Comparison of ENCODE assay signal across 20 cellular contexts in genomic region chr2:162030363-162030762, GRCh38. TPM values are rescaled to one million over a fixed set of nuclear protein-coding genes. Genes with fewer than 3 reads are reported as not detected.
DNase-seq lines count a peak whose midpoint lies in the region; ATAC-seq and TF ChIP-seq lines count a peak whose summit lies in the region.
"Had no signal": no experiment of that assay in that cellular context is flagged by ENCODE, and none has a peak within 500 bp of the region (broad histone marks: within the 10 kb centered on the region; RNA-seq: fewer than 3 reads in every experiment).

No MANE protein-coding gene starts in this region.

- H3K27me3 Mint-ChIP-seq in H9 (ENCODE audit: low read depth) (no peaks in the 10 kb centered on the region), HFFc6 (ENCODE audit: insufficient read depth) (peaks cover 2% of the 10 kb centered on the region), nephron progenitor cell (ENCODE audit: low read depth, poor library complexity) (no peaks in the 10 kb centered on the region)
- H3K27me3 Mint-ChIP-seq: CD4-positive, alpha-beta memory T cell; IgD-negative memory B cell had no signal

- WGBS in H9 (ENCODE audit: extremely low coverage, insufficient read length, low lambda C conversion rate) = no CpG with 5 or more reads among the region's 5 CpGs

- no peaks in the 10 kb centered on the region for H3K9me3 ChIP-seq in H9 (ENCODE audit: control insufficient read depth, low read depth, low read length)
- H3K9me3 ChIP-seq: Caco-2, SJSA1 had no signal

- H3K4me3 Mint-ChIP-seq in H9 (no peak overlapping the region), HFFc6 (no peak overlapping the region), nephron progenitor cell (no peak overlapping the region)
- H3K4me3 Mint-ChIP-seq: IgD-negative memory B cell had no signal

- H3K9me3 Mint-ChIP-seq in H9 (no peaks in the 10 kb centered on the region), HFFc6 (no peaks in the 10 kb centered on the region), nephron progenitor cell (no peaks in the 10 kb centered on the region)
- H3K9me3 Mint-ChIP-seq: CD4-positive, alpha-beta memory T cell; IgD-negative memory B cell had no signal

- no peak overlapping the region for H4K91ac ChIP-seq in H9 (ENCODE audit: insufficient read length, low read depth, low read length)

- peak overlapping the region in 1 of 3 experiments; percentile 42; a peak in 2 of 7 replicates for H3K27ac Mint-ChIP-seq in H9
- H3K27ac Mint-ChIP-seq in HFFc6 = no peak overlapping the region
- no peak overlapping the region for H3K27ac Mint-ChIP-seq in nephron progenitor cell
- H3K27ac Mint-ChIP-seq: IgD-negative memory B cell had no signal

- H3K4me1 Mint-ChIP-seq in H9 (peaks cover 24 to 27% of the 10 kb centered on the region in 2 experiments), HFFc6 (ENCODE audit: low read depth) (peaks cover 38% of the 10 kb centered on the region), nephron progenitor cell (peaks cover 58% of the 10 kb centered on the region)
- H3K4me1 Mint-ChIP-seq: IgD-negative memory B cell had no signal

- H2AK5ac ChIP-seq in H9 (ENCODE audit: insufficient read length, low read length) = no peak overlapping the region

- no peak overlapping the region for H3K23ac ChIP-seq in H9 (ENCODE audit: insufficient read length, low read depth, low read length)

- no peak overlapping the region for H2BK120ac ChIP-seq in H9 (ENCODE audit: low read depth, low read length, poor library complexity, severe bottlenecking)

- H3K14ac ChIP-seq in H9 (ENCODE audit: insufficient read depth, low read length) = 0 out of 2 replicates have a peak overlapping the region, but pooled peaks have one; percentile 46

- ATAC-seq in foreskin keratinocyte (peak; percentile 10), GM19452 (IDR thresholded peaks at IDR 0.05; ENCODE audit: unreplicated experiment) (no peak)

- H3K23me2 ChIP-seq in H9 (ENCODE audit: insufficient read length, low read depth, low read length, poor library complexity, severe bottlenecking) = no peaks in the 10 kb centered on the region

- H3K36me3 Mint-ChIP-seq in H9 (ENCODE audit: insufficient read depth in 1 of 3, low read depth in 3 of 3) = peaks cover 0 to 4% (median 0%) of the 10 kb centered on the region in 3 experiments; a peak in 1 of 7 replicates
- H3K36me3 Mint-ChIP-seq in HFFc6 (ENCODE audit: low read depth) = peaks cover 34% of the 10 kb centered on the region
- no peaks in the 10 kb centered on the region for H3K36me3 Mint-ChIP-seq in nephron progenitor cell (ENCODE audit: low read depth)
- H3K36me3 Mint-ChIP-seq: IgD-negative memory B cell had no signal

- H3K27ac ChIP-seq in C4-2B = peak overlapping the region; percentile 51; the same call in 1 of the 2 replicates
- no peak overlapping the region for H3K27ac ChIP-seq in H9 (ENCODE audit: insufficient read length, low read depth, low read length)
- no peak overlapping the region for H3K27ac ChIP-seq in foreskin keratinocyte
- H3K27ac ChIP-seq: SJSA1 had no signal

- H3K9ac ChIP-seq in H9 (ENCODE audit: extremely low read depth, insufficient read length, low read length) = no peak overlapping the region

- no peak overlapping the region for H2AFZ ChIP-seq in H9 (ENCODE audit: low read length)

- no peak overlapping the region for H2BK20ac ChIP-seq in H9 (ENCODE audit: low read depth, low read length, poor library complexity, severe bottlenecking)

- H3K4me2 ChIP-seq in H9 (ENCODE audit: insufficient read depth, insufficient read length, low read length) = no peak overlapping the region

- H3K27me3 ChIP-seq in H9 (ENCODE audit: insufficient read depth, low read length) (no peaks in the 10 kb centered on the region), foreskin keratinocyte (no peaks in the 10 kb centered on the region)

- no peak overlapping the region for H3K56ac ChIP-seq in H9 (ENCODE audit: insufficient read length, low read depth, low read length)

- H4K8ac ChIP-seq in H9 (replicated peaks; ENCODE audit: insufficient read length, low read depth, low read length) = no peak overlapping the region

- H3K18ac ChIP-seq in H9 (ENCODE audit: insufficient read length, low read depth, low read length) = no peak overlapping the region

- H3K4me1 ChIP-seq in H9 (ENCODE audit: insufficient read depth, low read length) = no peaks in the 10 kb centered on the region
- peaks cover 14% of the 10 kb centered on the region for H3K4me1 ChIP-seq in foreskin keratinocyte
- H3K4me1 ChIP-seq: Caco-2, SJSA1 had no signal

- no peak for DNase-seq in H9
- DNase-seq in amniotic epithelial cell (ENCODE audit: low read depth) = peak; percentile 75
- no peak for DNase-seq in foreskin keratinocyte
- no peak for DNase-seq in HFFc6
- no peak for DNase-seq in DMS53 treated with DMSO at 0.1 percent for 48 hours (lab: John Stamatoyannopoulos, UW; ENCODE audit: unreplicated experiment)
- no peak for DNase-seq in nephron progenitor cell
- DNase-seq: Caco-2; CD4-positive, alpha-beta memory T cell; Karpas-422; MV-4-11; NCI-H1105 treated with DMSO at 0.1 percent for 48 hours; NCI-H2081; NCI-H2171 treated with DMSO at 0.1 percent for 48 hours; NCI-H524 treated with DMSO at 0.1 percent for 48 hours; NCI-H82 had no signal

- H3K79me2 ChIP-seq in H9 (ENCODE audit: insufficient read depth, low read length) = no peaks in the 10 kb centered on the region

- no peak overlapping the region for H3K4ac ChIP-seq in H9 (ENCODE audit: low read depth, low read length)

- TF ChIP-seq CTCF in C4-2B (conservative IDR thresholded peaks at IDR 0.05) (no peak), H9 (conservative IDR thresholded peaks at IDR 0.05) (no peak), foreskin keratinocyte (conservative IDR thresholded peaks at IDR 0.05) (no peak), HFFc6 (IDR thresholded peaks at IDR 0.05) (no peak), nephron progenitor cell (IDR thresholded peaks at IDR 0.05) (no peak)

- H2BK12ac ChIP-seq in H9 (ENCODE audit: insufficient read length, low read depth, low read length) = no peak overlapping the region

- H4K20me1 ChIP-seq in H9 (ENCODE audit: control insufficient read depth, insufficient read depth, insufficient read length) = no peaks in the 10 kb centered on the region

- H2BK15ac ChIP-seq in H9 (ENCODE audit: low read depth, low read length) = no peak overlapping the region

- H4K5ac ChIP-seq in H9 (ENCODE audit: insufficient read length, low read depth, low read length) = no peak overlapping the region

- H3K79me1 ChIP-seq in H9 (ENCODE audit: insufficient read depth, low read depth, low read length, poor library complexity, severe bottlenecking) = no peaks in the 10 kb centered on the region

- H3T11ph ChIP-seq in H9 (ENCODE audit: low read length) = no peak overlapping the region

- no peak overlapping the region for H2BK5ac ChIP-seq in H9 (ENCODE audit: insufficient read length, low read length)

RNA-seq across cellular contexts. Expression of gene DPP4, which starts 43.7 kb away (rescaled TPM):
- total RNA-seq in H9 (2021) (2.2 and 2.8 TPM in 2 replicates), foreskin keratinocyte (0.99 and 2.8 TPM in 2 replicates)
- polyA plus RNA-seq in foreskin keratinocyte = 0.43 and 1.00 TPM in 2 replicates
- 10 to 100 TPM; 30.7 to 44.1 (median 36.4) TPM for total RNA-seq in HFFc6 (2021; fragmentation: NEBNext Ultra II Directional; extraction: Animal tissue kit (Norgen Biotek cat#: 25700))
- total RNA-seq: H4, SJSA1 had no signal
